ENCODE assay signal across 14 cellular contexts in genomic region chr1:75579046-75579445, GRCh38. TPM values are rescaled to one million over a fixed set of nuclear protein-coding genes. Genes with fewer than 3 reads are reported as not detected.
DNase-seq lines count a peak whose midpoint lies in the region.
"Had no signal": no experiment of that assay in that cellular context is flagged by ENCODE, and none has a peak within 500 bp of the region (broad histone marks: within the 10 kb centered on the region; RNA-seq: fewer than 3 reads in every experiment).

No MANE protein-coding gene starts in this region.

- peak; percentile 66 for DNase-seq in NCI-H226
- peak; percentile 23 to 77 for DNase-seq in dermis microvascular lymphatic vessel endothelial cell (ENCODE audit: low read depth in 2 of 2)
- DNase-seq in kidney tubule cell (ENCODE audit: low spot score), result peak; percentile 14
- peak; percentile 47 for DNase-seq in renal cortical epithelial cell (ENCODE audit: low read depth)
- DNase-seq in inferior parietal cortex (ENCODE audit: extremely low spot score), result no peak
- no peak for DNase-seq in SIG-M5 (lab: John Stamatoyannopoulos, UW)
- no peak for DNase-seq in iPS-NIHi11 (ENCODE audit: low spot score)
- DNase-seq: BE2C; CD4-positive, alpha-beta memory T cell; DMS153; DMS79 treated with DMSO at 0.1 percent for 48 hours; EL; GOT3; H9 had no signal

RNA-seq across cellular contexts. Expression of gene SLC44A5, which starts 31.9 kb away (rescaled TPM):
- total RNA-seq in dermis microvascular lymphatic vessel endothelial cell (1.0 and 4.6 TPM in 2 replicates), renal cortical epithelial cell (1.7 and 8.5 TPM in 2 replicates)

Comparison
In these comparisons a context has a peak if more than half of its experiments do, and no peak if none do; other contexts are left out.
1. DNase-seq: peak in NCI-H226 (single experiment), dermis microvascular lymphatic vessel endothelial cell (2 of 2), kidney tubule cell (single experiment) and renal cortical epithelial cell (single experiment); none in inferior parietal cortex (single experiment), SIG-M5 (single experiment) and iPS-NIHi11 (single experiment).